In genomic region chr7:99707096-99707495, GRCh38 we compare ENCODE assay signal across 1 cellular context.
TF ChIP-seq lines count a peak whose summit lies in the region.

No MANE protein-coding gene starts in this region.

TF ChIP-seq in HepG2, 621 proteins besides CTCF, POLR2A, EP300 and RAD21 (continued from another document):
- TF ChIP-seq AKNA (CRISPR knock-in tag; IDR thresholded peaks at IDR 0.05; ENCODE audit: borderline replicate concordance) (no peak), ZBTB43 (CRISPR knock-in tag; conservative IDR thresholded peaks at IDR 0.05) (no peak), SRY (CRISPR knock-in tag; IDR thresholded peaks at IDR 0.05) (no peak), ZNF431 (CRISPR knock-in tag; IDR thresholded peaks at IDR 0.05; ENCODE audit: borderline replicate concordance, low read depth) (no peak)
